Comparison of ENCODE assay signal across 20 cellular contexts in genomic region chr6:87654880-87655454, GRCh38.
"Had no signal": no experiment of that assay in that cellular context is flagged by ENCODE, and none has a peak within 500 bp of the region (broad histone marks: within the 10 kb centered on the region; RNA-seq: fewer than 3 reads in every experiment).

No MANE protein-coding gene starts in this region.

- H3K27me3 Mint-ChIP-seq: activated CD4-positive, alpha-beta memory T cell treated with anti-CD3 and anti-CD28 coated beads, Interleukin-2, amount 10 ng/mL, durations not matched to agents 7 days and 5 days; activated CD8-positive, alpha-beta memory T cell treated with anti-CD3 and anti-CD28 coated beads, Interleukin-2, amount 10 ng/mL, durations not matched to agents 7 days and 5 days; activated naive CD8-positive, alpha-beta T cell; effector memory CD8-positive, alpha-beta T cell had no signal

- H3K4me3 ChIP-seq: gastrocnemius medialis, left ventricle myocardium inferior, tibial nerve had no signal

- H3K27ac ChIP-seq: gastrocnemius medialis, left ventricle myocardium inferior, tibial nerve had no signal

- H3K9me3 ChIP-seq: gastrocnemius medialis, left ventricle myocardium inferior, tibial nerve had no signal

- H3K4me3 Mint-ChIP-seq: activated CD4-positive, alpha-beta memory T cell treated with anti-CD3 and anti-CD28 coated beads, Interleukin-2, amount 10 ng/mL, durations not matched to agents 7 days and 5 days; activated CD8-positive, alpha-beta memory T cell treated with anti-CD3 and anti-CD28 coated beads, Interleukin-2, amount 10 ng/mL, durations not matched to agents 7 days and 5 days; activated naive CD8-positive, alpha-beta T cell; effector memory CD8-positive, alpha-beta T cell; nephron had no signal

- H3K9me3 Mint-ChIP-seq: activated CD4-positive, alpha-beta memory T cell treated with anti-CD3 and anti-CD28 coated beads, Interleukin-2, amount 10 ng/mL, durations not matched to agents 7 days and 5 days; effector memory CD8-positive, alpha-beta T cell; nephron had no signal

- H3K27me3 ChIP-seq: gastrocnemius medialis, tibial nerve had no signal

- DNase-seq: activated CD4-positive, alpha-beta memory T cell treated with anti-CD3 and anti-CD28 coated beads, Interleukin-2, amount 10 ng/mL, durations not matched to agents 7 days and 5 days; activated CD4-positive, alpha-beta T cell treated with anti-CD3 and anti-CD28 coated beads for 48 hours; activated CD4-positive, CD25-positive, alpha-beta regulatory T cell; activated CD8-positive, alpha-beta memory T cell treated with anti-CD3 and anti-CD28 coated beads, Interleukin-2, amount 10 ng/mL, durations not matched to agents 7 days and 5 days; activated gamma-delta T cell; effector memory CD8-positive, alpha-beta T cell; gastrocnemius medialis; head of caudate nucleus; kidney glomerular epithelial cell; left ventricle myocardium inferior; mammary epithelial cell; midbrain; nucleus accumbens; stimulated activated CD4-positive, alpha-beta T cell treated with anti-CD3 and anti-CD28 coated beads, Interleukin-2, amount 100 ng/mL, for 24 hours; stimulated activated naive CD4-positive, alpha-beta T cell treated with Interleukin-2 at 50 U/mL for 16 hours; substantia nigra; SW 1271 had no signal

- ATAC-seq: activated CD8-positive, alpha-beta memory T cell treated with anti-CD3 and anti-CD28 coated beads, Interleukin-2, amount 10 ng/mL, durations not matched to agents 7 days and 5 days; effector memory CD8-positive, alpha-beta T cell; gastrocnemius medialis had no signal

- H3K27ac Mint-ChIP-seq: activated CD4-positive, alpha-beta memory T cell treated with anti-CD3 and anti-CD28 coated beads, Interleukin-2, amount 10 ng/mL, durations not matched to agents 7 days and 5 days; activated CD8-positive, alpha-beta memory T cell treated with anti-CD3 and anti-CD28 coated beads, Interleukin-2, amount 10 ng/mL, durations not matched to agents 7 days and 5 days; activated naive CD8-positive, alpha-beta T cell; effector memory CD8-positive, alpha-beta T cell; nephron had no signal
